ENCODE assay signal across 10 cellular contexts in genomic region chr3:120182613-120183524, GRCh38.
DNase-seq lines count a peak whose midpoint lies in the region; ATAC-seq and TF ChIP-seq lines count a peak whose summit lies in the region.
"Had no signal": no experiment of that assay in that cellular context is flagged by ENCODE, and none has a peak within 500 bp of the region (broad histone marks: within the 10 kb centered on the region; RNA-seq: fewer than 3 reads in every experiment).

No MANE protein-coding gene starts in this region.

- H3K27ac ChIP-seq in GM23338 (ENCODE audit: low read depth), result no peak overlapping the region

- H3K27me3 ChIP-seq in GM23338 (ENCODE audit: insufficient read depth), result no peaks in the 10 kb centered on the region

- DNase-seq in AG20443 (ENCODE audit: low spot score), result peak; percentile 68
- peak; percentile 30 for DNase-seq in GM23338 (ENCODE audit: low spot score)
- DNase-seq in amniotic epithelial cell (ENCODE audit: low read depth), result peak; percentile 55
- peak; percentile 59 for DNase-seq in iris pigment epithelial cell (ENCODE audit: low read depth)
- no peak for DNase-seq in NOMO-1 (lab: John Stamatoyannopoulos, UW; ENCODE audit: unreplicated experiment in 2 of 2)
- DNase-seq in stimulated activated CD8-positive, alpha-beta memory T cell treated with anti-CD3 and anti-CD28 coated beads, Interleukin-4, amount 100 ng/mL, for 48 hours, result no peak
- DNase-seq: activated gamma-delta T cell had no signal

- H3K27ac Mint-ChIP-seq in GM23338, result no peak overlapping the region
- H3K27ac Mint-ChIP-seq: stimulated activated naive CD8-positive, alpha-beta T cell treated with anti-CD3 and anti-CD28 coated beads, Interleukin-15, Interleukin-2, amounts not matched to agents 100 ng/mL and 50 ng/mL, for 24 hours had no signal

- peaks cover 2% of the 10 kb centered on the region for H3K27me3 Mint-ChIP-seq in GM23338 (ENCODE audit: insufficient read depth, low read depth, poor library complexity)
- H3K27me3 Mint-ChIP-seq: stimulated activated naive CD8-positive, alpha-beta T cell treated with anti-CD3 and anti-CD28 coated beads, Interleukin-15, Interleukin-2, amounts not matched to agents 100 ng/mL and 50 ng/mL, for 24 hours had no signal

- H3K4me3 ChIP-seq in GM23338, result no peak overlapping the region

- no peak overlapping the region for H3K4me2 ChIP-seq in GM23338

- no peaks in the 10 kb centered on the region for H3K9me3 Mint-ChIP-seq in GM23338
- H3K9me3 Mint-ChIP-seq: stimulated activated naive CD8-positive, alpha-beta T cell treated with anti-CD3 and anti-CD28 coated beads, Interleukin-15, Interleukin-2, amounts not matched to agents 100 ng/mL and 50 ng/mL, for 24 hours had no signal

- H4K20me1 ChIP-seq in GM23338 (replicated peaks; ENCODE audit: insufficient read depth), result no peaks in the 10 kb centered on the region

- peak; percentile 56 to 63 for TF ChIP-seq CTCF in GM23338 (conservative IDR thresholded peaks at IDR 0.05; ENCODE audit: low read depth in 2 of 2)

- no peaks in the 10 kb centered on the region for H3K9me2 ChIP-seq in GM23338 (ENCODE audit: insufficient read depth)

- H3K4me3 Mint-ChIP-seq in GM23338, result no peak overlapping the region
- H3K4me3 Mint-ChIP-seq: stimulated activated naive CD8-positive, alpha-beta T cell treated with anti-CD3 and anti-CD28 coated beads, Interleukin-15, Interleukin-2, amounts not matched to agents 100 ng/mL and 50 ng/mL, for 24 hours had no signal

- no peak overlapping the region for H2AFZ ChIP-seq in GM23338

- H3K4me1 Mint-ChIP-seq in GM23338, result peaks cover under 1% of the 10 kb centered on the region; the same call in 1 of the 3 replicates

- no peaks in the 10 kb centered on the region for H3K36me3 Mint-ChIP-seq in GM23338 (ENCODE audit: low read depth)

- H3K4me1 ChIP-seq in GM23338 (ENCODE audit: insufficient read depth), result no peaks in the 10 kb centered on the region

- H3K36me3 ChIP-seq in GM23338 (ENCODE audit: insufficient read depth), result no peaks in the 10 kb centered on the region

- H3K79me2 ChIP-seq in GM23338 (replicated peaks; ENCODE audit: insufficient read depth), result no peaks in the 10 kb centered on the region

- ATAC-seq in GM23338 (no peak; the same call in 2 of the 3 replicates), GM21576 (IDR thresholded peaks at IDR 0.05; ENCODE audit: unreplicated experiment) (no peak), GM19463 (IDR thresholded peaks at IDR 0.05; ENCODE audit: unreplicated experiment) (no peak)

- no peaks in the 10 kb centered on the region for H3F3A ChIP-seq in GM23338 (replicated peaks; ENCODE audit: low read depth)

TF ChIP-seq in GM23338, 12 proteins besides CTCF, POLR2A, EP300 and RAD21:
- TF ChIP-seq CREB1 (CRISPR knock-in tag; IDR thresholded peaks at IDR 0.05; ENCODE audit: low read depth), result no peak
- TF ChIP-seq, protein P1, sequence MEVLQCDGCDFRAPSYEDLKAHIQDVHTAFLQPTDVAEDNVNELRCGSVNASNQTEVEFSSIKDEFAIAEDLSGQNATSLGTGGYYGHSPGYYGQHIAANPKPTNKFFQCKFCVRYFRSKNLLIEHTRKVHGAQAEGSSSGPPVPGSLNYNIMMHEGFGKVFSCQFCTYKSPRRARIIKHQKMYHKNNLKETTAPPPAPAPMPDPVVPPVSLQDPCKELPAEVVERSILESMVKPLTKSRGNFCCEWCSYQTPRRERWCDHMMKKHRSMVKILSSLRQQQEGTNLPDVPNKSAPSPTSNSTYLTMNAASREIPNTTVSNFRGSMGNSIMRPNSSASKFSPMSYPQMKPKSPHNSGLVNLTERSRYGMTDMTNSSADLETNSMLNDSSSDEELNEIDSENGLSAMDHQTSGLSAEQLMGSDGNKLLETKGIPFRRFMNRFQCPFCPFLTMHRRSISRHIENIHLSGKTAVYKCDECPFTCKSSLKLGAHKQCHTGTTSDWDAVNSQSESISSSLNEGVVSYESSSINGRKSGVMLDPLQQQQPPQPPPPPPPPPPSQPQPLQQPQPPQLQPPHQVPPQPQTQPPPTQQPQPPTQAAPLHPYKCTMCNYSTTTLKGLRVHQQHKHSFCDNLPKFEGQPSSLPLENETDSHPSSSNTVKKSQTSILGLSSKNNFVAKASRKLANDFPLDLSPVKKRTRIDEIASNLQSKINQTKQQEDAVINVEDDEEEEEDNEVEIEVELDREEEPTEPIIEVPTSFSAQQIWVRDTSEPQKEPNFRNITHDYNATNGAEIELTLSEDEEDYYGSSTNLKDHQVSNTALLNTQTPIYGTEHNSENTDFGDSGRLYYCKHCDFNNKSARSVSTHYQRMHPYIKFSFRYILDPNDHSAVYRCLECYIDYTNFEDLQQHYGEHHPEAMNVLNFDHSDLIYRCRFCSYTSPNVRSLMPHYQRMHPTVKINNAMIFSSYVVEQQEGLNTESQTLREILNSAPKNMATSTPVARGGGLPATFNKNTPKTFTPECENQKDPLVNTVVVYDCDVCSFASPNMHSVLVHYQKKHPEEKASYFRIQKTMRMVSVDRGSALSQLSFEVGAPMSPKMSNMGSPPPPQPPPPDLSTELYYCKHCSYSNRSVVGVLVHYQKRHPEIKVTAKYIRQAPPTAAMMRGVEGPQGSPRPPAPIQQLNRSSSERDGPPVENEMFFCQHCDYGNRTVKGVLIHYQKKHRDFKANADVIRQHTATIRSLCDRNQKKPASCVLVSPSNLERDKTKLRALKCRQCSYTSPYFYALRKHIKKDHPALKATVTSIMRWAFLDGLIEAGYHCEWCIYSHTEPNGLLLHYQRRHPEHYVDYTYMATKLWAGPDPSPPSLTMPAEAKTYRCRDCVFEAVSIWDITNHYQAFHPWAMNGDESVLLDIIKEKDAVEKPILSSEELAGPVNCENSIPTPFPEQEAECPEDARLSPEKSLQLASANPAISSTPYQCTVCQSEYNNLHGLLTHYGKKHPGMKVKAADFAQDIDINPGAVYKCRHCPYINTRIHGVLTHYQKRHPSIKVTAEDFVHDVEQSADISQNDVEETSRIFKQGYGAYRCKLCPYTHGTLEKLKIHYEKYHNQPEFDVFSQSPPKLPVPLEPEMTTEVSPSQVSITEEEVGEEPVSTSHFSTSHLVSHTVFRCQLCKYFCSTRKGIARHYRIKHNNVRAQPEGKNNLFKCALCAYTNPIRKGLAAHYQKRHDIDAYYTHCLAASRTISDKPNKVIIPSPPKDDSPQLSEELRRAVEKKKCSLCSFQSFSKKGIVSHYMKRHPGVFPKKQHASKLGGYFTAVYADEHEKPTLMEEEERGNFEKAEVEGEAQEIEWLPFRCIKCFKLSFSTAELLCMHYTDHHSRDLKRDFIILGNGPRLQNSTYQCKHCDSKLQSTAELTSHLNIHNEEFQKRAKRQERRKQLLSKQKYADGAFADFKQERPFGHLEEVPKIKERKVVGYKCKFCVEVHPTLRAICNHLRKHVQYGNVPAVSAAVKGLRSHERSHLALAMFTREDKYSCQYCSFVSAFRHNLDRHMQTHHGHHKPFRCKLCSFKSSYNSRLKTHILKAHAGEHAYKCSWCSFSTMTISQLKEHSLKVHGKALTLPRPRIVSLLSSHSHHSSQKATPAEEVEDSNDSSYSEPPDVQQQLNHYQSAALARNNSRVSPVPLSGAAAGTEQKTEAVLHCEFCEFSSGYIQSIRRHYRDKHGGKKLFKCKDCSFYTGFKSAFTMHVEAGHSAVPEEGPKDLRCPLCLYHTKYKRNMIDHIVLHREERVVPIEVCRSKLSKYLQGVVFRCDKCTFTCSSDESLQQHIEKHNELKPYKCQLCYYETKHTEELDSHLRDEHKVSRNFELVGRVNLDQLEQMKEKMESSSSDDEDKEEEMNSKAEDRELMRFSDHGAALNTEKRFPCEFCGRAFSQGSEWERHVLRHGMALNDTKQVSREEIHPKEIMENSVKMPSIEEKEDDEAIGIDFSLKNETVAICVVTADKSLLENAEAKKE (CRISPR knock-in tag; IDR thresholded peaks at IDR 0.05), result peak; percentile 64; the same call in 1 of the 2 replicates
- no peak for TF ChIP-seq EZH2phosphoT487 (IDR thresholded peaks at IDR 0.05; ENCODE audit: unreplicated experiment)

Comparison
In these comparisons a context has a peak if more than half of its experiments do, and no peak if none do; other contexts are left out.
1. DNase-seq: peak in AG20443 (single experiment), GM23338 (single experiment), amniotic epithelial cell (single experiment) and iris pigment epithelial cell (single experiment); none in NOMO-1 (0 of 2) and stimulated activated CD8-positive, alpha-beta memory T cell treated with anti-CD3 and anti-CD28 coated beads, Interleukin-4, amount 100 ng/mL, for 48 hours (single experiment).